In the genomic region with DNA sequence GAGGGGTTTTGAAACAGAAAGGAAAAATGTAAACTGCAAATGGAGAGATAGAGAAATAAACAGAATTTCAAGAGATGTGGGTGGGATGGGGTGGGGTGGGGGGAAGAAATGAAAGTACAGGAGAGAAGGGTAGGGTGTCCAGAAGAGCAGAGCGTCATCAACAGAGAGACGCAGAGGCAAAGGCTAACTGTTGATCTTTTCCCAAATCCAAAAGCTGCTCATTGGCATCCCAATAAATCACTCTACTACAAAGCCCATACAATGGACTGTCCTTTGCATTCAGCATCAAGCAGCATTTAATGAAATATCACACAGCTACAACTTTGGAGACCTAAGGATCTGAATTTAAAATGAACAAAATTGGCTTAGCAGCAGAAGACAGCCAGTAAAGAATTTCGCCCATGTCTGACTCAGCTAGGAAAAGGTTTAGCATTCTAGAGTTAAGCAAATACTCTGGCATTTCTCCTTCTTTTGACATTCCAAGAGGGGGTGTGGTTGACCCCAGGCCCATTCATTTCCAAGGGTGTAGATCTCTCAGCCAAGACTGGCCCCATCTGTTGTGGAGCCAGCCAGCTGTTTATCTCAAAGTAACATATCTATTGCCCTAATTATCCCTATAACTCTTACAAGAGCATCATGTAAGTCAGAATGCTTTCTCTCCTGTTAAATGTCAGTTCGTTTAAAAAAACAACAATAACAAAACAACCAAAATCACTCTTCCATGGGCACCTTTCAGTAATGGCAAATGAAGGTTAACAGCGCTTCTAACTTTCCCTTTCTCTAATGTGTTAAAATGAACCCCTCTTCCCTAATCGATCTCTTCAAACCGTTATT, we compare ENCODE assay signal across 8 cellular contexts. TPM values are rescaled to one million over a fixed set of nuclear protein-coding genes. Genes with fewer than 3 reads are reported as not detected.
A peak's percentile ranks its signal among the peaks of the same experiment; 100 is the strongest.
DNase-seq lines count a peak whose midpoint lies in the region; ATAC-seq, FAIRE-seq and TF ChIP-seq lines count a peak whose summit lies in the region.

No MANE protein-coding gene starts in this region.

- DNase-seq in AG10803 (ENCODE audit: low read depth): peak; percentile 84
- peak; percentile 38 for DNase-seq in HTR-8/SVneo (ENCODE audit: insufficient read length, low spot score)
- peak; percentile 45 for DNase-seq in left kidney (ENCODE audit: low read depth, low spot score)
- DNase-seq in NK-92 treated with Interleukin-12 subunit alpha and Interleukin-12 subunit beta, amount 100 ng/mL, for 24 hours (lab: John Stamatoyannopoulos, UW): no peak
- no peak for DNase-seq in NCI-H748 treated with DMSO at 0.1 percent for 48 hours (lab: John Stamatoyannopoulos, UW)
- DNase-seq in NOMO-1 (lab: John Stamatoyannopoulos, UW; ENCODE audit: unreplicated experiment in 2 of 2): no peak

- H3K4me3 Mint-ChIP-seq in brain: no peak overlapping the region

- FAIRE-seq in HTR-8/SVneo (lab: Jason Lieb, UNC): no peak

- peak overlapping the region; percentile 97 for H3K4me3 ChIP-seq in AG10803 (ENCODE audit: low read length)

- no peak for TF ChIP-seq CTCF in AG10803 (conservative IDR thresholded peaks at IDR 0.05; ENCODE audit: low read length)
- TF ChIP-seq CTCF in brain (conservative IDR thresholded peaks at IDR 0.05): no peak

- peak overlapping the region in 3 of 5 experiments; percentile 1 to 63 (median 13) for H3K27ac Mint-ChIP-seq in brain

- ATAC-seq in HG03196 (IDR thresholded peaks at IDR 0.05; ENCODE audit: unreplicated experiment): no peak

- H3K36me3 Mint-ChIP-seq in brain: peaks cover 16% of the 10 kb centered on the region

- peaks cover 3% of the 10 kb centered on the region for H3K27me3 Mint-ChIP-seq in brain

- H3K9me3 Mint-ChIP-seq in brain: no peaks in the 10 kb centered on the region

- peaks cover 6% of the 10 kb centered on the region for H3K4me1 Mint-ChIP-seq in brain

RNA-seq across cellular contexts. Expression of a gene that starts 1.4 kb away (rescaled TPM):
- polyA plus RNA-seq in brain (ENCODE audit: insufficient read depth, low read depth, low replicate concordance): 7.4 TPM

Comparison
In these comparisons a context has a peak if more than half of its experiments do, and no peak if none do; other contexts are left out.
1. DNase-seq: peak in AG10803 (single experiment), HTR-8/SVneo (single experiment) and left kidney (single experiment); none in NK-92 treated with Interleukin-12 subunit alpha and Interleukin-12 subunit beta, amount 100 ng/mL, for 24 hours (single experiment), NCI-H748 treated with DMSO at 0.1 percent for 48 hours (single experiment) and NOMO-1 (0 of 2).